Comparison of ENCODE assay signal across 17 cellular contexts in genomic region chr14:51473351-51473750, GRCh38.
"Had no signal": no experiment of that assay in that cellular context is flagged by ENCODE, and none has a peak within 500 bp of the region (broad histone marks: within the 10 kb centered on the region; RNA-seq: fewer than 3 reads in every experiment).

No MANE protein-coding gene starts in this region.

- DNase-seq: activated CD4-positive, alpha-beta T cell treated with anti-CD3 and anti-CD28 coated beads, Interleukin-2, amount 10 ng/mL, durations not matched to agents 7 days and 5 days; activated CD8-positive, alpha-beta T cell treated with anti-CD3 and anti-CD28 coated beads, Interleukin-2, amount 10 ng/mL, durations not matched to agents 7 days and 5 days; activated effector memory CD4-positive, alpha-beta T cell treated with anti-CD3 and anti-CD28 coated beads, Interleukin-2, amount 50 U/mL, for 16 hours; activated naive CD4-positive, alpha-beta T cell treated with anti-CD3 and anti-CD28 coated beads, Interleukin-2, amount 50 U/mL, for 16 hours; activated T-cell treated with anti-CD3 and anti-CD28 coated beads, Interleukin-2, amount 50 U/mL, for 48 hours; aorta; effector memory CD8-positive, alpha-beta T cell; heart right ventricle; left ventricle myocardium inferior; mucosa of descending colon; naive B cell; T-helper 1 cell; T-helper 9 cell; trophoblast cell had no signal

- H3K4me1 ChIP-seq: gastroesophageal sphincter had no signal

- H3K27ac ChIP-seq: gastroesophageal sphincter, heart right ventricle, left ventricle myocardium inferior, SK-N-MC had no signal

- ATAC-seq: activated CD4-positive, CD25-positive, alpha-beta regulatory T cell treated with anti-CD3 and anti-CD28 coated beads, Interleukin-2, amount 50 U/mL, for 24 hours; activated CD8-positive, alpha-beta T cell treated with anti-CD3 and anti-CD28 coated beads, Interleukin-2, amount 10 ng/mL, durations not matched to agents 7 days and 5 days; effector memory CD8-positive, alpha-beta T cell; gastroesophageal sphincter had no signal

- H3K27me3 ChIP-seq: gastroesophageal sphincter, heart right ventricle had no signal

- H3K4me3 ChIP-seq: gastroesophageal sphincter, heart right ventricle, left ventricle myocardium inferior, mucosa of descending colon, SK-N-MC had no signal

- H3K9me3 ChIP-seq: gastroesophageal sphincter, heart right ventricle, left ventricle myocardium inferior, mucosa of descending colon had no signal

- H3K36me3 ChIP-seq: gastroesophageal sphincter, heart right ventricle, left ventricle myocardium inferior had no signal
